In genomic region chr2:135052997-135053474, GRCh38 we compare ENCODE assay signal across 8 cellular contexts. TPM values are rescaled to one million over a fixed set of nuclear protein-coding genes. Genes with fewer than 3 reads are reported as not detected.
DNase-seq lines count a peak whose midpoint lies in the region; ATAC-seq and TF ChIP-seq lines count a peak whose summit lies in the region.

No MANE protein-coding gene starts in this region.

- no peaks in the 10 kb centered on the region for H3K27me3 ChIP-seq in hepatocyte

- peak; percentile 24 for ATAC-seq in GM19468 (IDR thresholded peaks at IDR 0.05; ENCODE audit: extremely low read depth, unreplicated experiment)
- ATAC-seq in activated T-helper 17 cell treated with anti-CD3 and anti-CD28 coated beads, Interleukin-2, amount 50 U/mL, for 72 hours (replicated peaks), result peak; percentile 70

- no peaks in the 10 kb centered on the region for H3K9me2 ChIP-seq in hepatocyte (replicated peaks; ENCODE audit: insufficient read depth)

- TF ChIP-seq CTCF in AG09309 (IDR thresholded peaks at IDR 0.05; ENCODE audit: control insufficient read depth, insufficient read depth, low read depth, low read length, missing control alignments), result no peak
- TF ChIP-seq CTCF in hepatocyte (IDR thresholded peaks at IDR 0.05; ENCODE audit: poor library complexity), result no peak

- peaks cover 36% of the 10 kb centered on the region for H3K36me3 Mint-ChIP-seq in activated T-helper 17 cell treated with anti-CD3 and anti-CD28 coated beads, Interleukin-2, amount 50 U/mL, for 72 hours (ENCODE audit: low read depth)

- H3K4me3 Mint-ChIP-seq in activated T-helper 17 cell treated with anti-CD3 and anti-CD28 coated beads, Interleukin-2, amount 50 U/mL, for 72 hours, result peak overlapping the region; percentile 92

- H3K27me3 Mint-ChIP-seq in activated T-helper 17 cell treated with anti-CD3 and anti-CD28 coated beads, Interleukin-2, amount 50 U/mL, for 72 hours, result no peaks in the 10 kb centered on the region

- peaks cover 55% of the 10 kb centered on the region for H3K79me2 ChIP-seq in hepatocyte

- H3K27ac ChIP-seq in hepatocyte, result peak overlapping the region; percentile 98

- H3K36me3 ChIP-seq in hepatocyte (replicated peaks; ENCODE audit: insufficient read depth, low read depth), result no peaks in the 10 kb centered on the region

- peak overlapping the region; percentile 69 for H3K4me3 ChIP-seq in AG09309 (ENCODE audit: control insufficient read depth, low read depth, low read length)
- peak overlapping the region; percentile 77 for H3K4me3 ChIP-seq in hepatocyte

- no peak for DNase-seq in AG09309 (ENCODE audit: low read depth)
- peak; percentile 6 for DNase-seq in HK-2 (ENCODE audit: unreplicated experiment)
- DNase-seq in hepatocyte (ENCODE audit: low spot score), result no peak
- DNase-seq in stimulated activated CD4-positive, alpha-beta T cell treated with anti-CD3 and anti-CD28 coated beads, Interleukin-12 subunit alpha, Interleukin-12 subunit beta, amount 100 ng/mL, for 4 hours, result peak; percentile 6
- no peak for DNase-seq in OCI-M1 (lab: John Stamatoyannopoulos, UW)
- DNase-seq in middle frontal gyrus (ENCODE audit: extremely low spot score, low spot score), result no peak

- no peaks in the 10 kb centered on the region for H3K9me3 Mint-ChIP-seq in activated T-helper 17 cell treated with anti-CD3 and anti-CD28 coated beads, Interleukin-2, amount 50 U/mL, for 72 hours

- H3K27ac Mint-ChIP-seq in activated T-helper 17 cell treated with anti-CD3 and anti-CD28 coated beads, Interleukin-2, amount 50 U/mL, for 72 hours, result peak overlapping the region; percentile 99

- 30% methylated on average over 15 of the region's 15 CpGs for WGBS in hepatocyte (ENCODE audit: low lambda C conversion rate, missing lambda C conversion rate)

- no peaks in the 10 kb centered on the region for H3K9me3 ChIP-seq in hepatocyte (ENCODE audit: low read depth)

- peak overlapping the region; percentile 90 for H3K4me2 ChIP-seq in hepatocyte

- H3K4me1 ChIP-seq in hepatocyte (ENCODE audit: insufficient read depth), result peaks cover 22% of the 10 kb centered on the region

- peaks cover 24% of the 10 kb centered on the region for H4K20me1 ChIP-seq in hepatocyte (ENCODE audit: insufficient read depth, poor library complexity, severe bottlenecking)

- peak overlapping the region; percentile 95 for H2AFZ ChIP-seq in hepatocyte

- peaks cover 19% of the 10 kb centered on the region for H3K4me1 Mint-ChIP-seq in activated T-helper 17 cell treated with anti-CD3 and anti-CD28 coated beads, Interleukin-2, amount 50 U/mL, for 72 hours

RNA-seq across cellular contexts. Expression of gene RAB3GAP1, which starts 0.9 kb away (rescaled TPM):
- 10 to 100 TPM; 19.9 to 28.3 TPM for total RNA-seq in activated T-helper 17 cell treated with anti-CD3 and anti-CD28 coated beads, Interleukin-2, amount 50 U/mL, for 72 hours
- total RNA-seq in hepatocyte, result 61.1 and 62.5 TPM in 2 replicates
- 12.2 and 17.7 TPM in 2 replicates for polyA plus RNA-seq in hepatocyte

RNA-seq across cellular contexts. Expression of gene MAP3K19, which starts 5.8 kb away (rescaled TPM):
- under 1 TPM in 1 of 2 donors, not detected in 1; 0.13 TPM for total RNA-seq in activated T-helper 17 cell treated with anti-CD3 and anti-CD28 coated beads, Interleukin-2, amount 50 U/mL, for 72 hours
- 1.1 TPM in 1 of 2 replicates, not detected in the other for total RNA-seq in hepatocyte
- 0.50 TPM in 1 of 2 replicates, not detected in the other for polyA plus RNA-seq in hepatocyte

Comparison
In these comparisons a context has a peak if more than half of its experiments do, and no peak if none do; other contexts are left out.
1. DNase-seq: peak in HK-2 (single experiment) and stimulated activated CD4-positive, alpha-beta T cell treated with anti-CD3 and anti-CD28 coated beads, Interleukin-12 subunit alpha, Interleukin-12 subunit beta, amount 100 ng/mL, for 4 hours (single experiment); none in AG09309 (single experiment), hepatocyte (single experiment), OCI-M1 (single experiment) and middle frontal gyrus (single experiment).